8 cellular contexts compared by ENCODE assay signal in genomic region chr7:151626422-151627115, GRCh38.
DNase-seq lines count a peak whose midpoint lies in the region; FAIRE-seq and TF ChIP-seq lines count a peak whose summit lies in the region.

No MANE protein-coding gene starts in this region.

- DNase-seq in CMK (ENCODE audit: low read depth) = peak; percentile 15
- DNase-seq in HuH-7 (ENCODE audit: low spot score) = peak; percentile 36
- DNase-seq in foreskin fibroblast = peak in 1 of 2 donors; percentile 53
- DNase-seq in retinal pigment epithelial cell (ENCODE audit: low read depth) = no peak
- no peak for DNase-seq in GM13976 (ENCODE audit: low spot score)
- no peak for DNase-seq in GM19239 (ENCODE audit: insufficient read length, low spot score)
- DNase-seq in tibial nerve (ENCODE audit: low spot score in 2 of 2) = no peak

- no peak overlapping the region for H3K27ac ChIP-seq in VCaP
- H3K27ac ChIP-seq in tibial nerve = no peak overlapping the region

- H3K4me1 ChIP-seq in tibial nerve = peaks cover 0 to 20% (median 6%) of the 10 kb centered on the region in 4 donors

- TF ChIP-seq CTCF in VCaP (conservative IDR thresholded peaks at IDR 0.05) (peak; percentile 80), foreskin fibroblast (IDR thresholded peaks at IDR 0.05; ENCODE audit: low read depth, low read length) (peak; percentile 28), retinal pigment epithelial cell (conservative IDR thresholded peaks at IDR 0.05; ENCODE audit: low read depth, low read length) (peak; percentile 79), GM13976 (IDR thresholded peaks at IDR 0.05; ENCODE audit: borderline replicate concordance, control extremely low read depth, extremely low read depth, insufficient read depth, missing control alignments) (no peak), tibial nerve (IDR thresholded peaks at IDR 0.05) (peak in 2 of 5 experiments; percentile 18 to 32)

- in situ Hi-C loops in GM13976 (cut with MboI; ENCODE audit: low sequenced_read_pairs, unreplicated experiment) = no loop called here

- H3K36me3 ChIP-seq in tibial nerve = peaks cover 0 to 6% (median 0%) of the 10 kb centered on the region in 3 donors

- H3K4me3 ChIP-seq in foreskin fibroblast (ENCODE audit: low read depth in 1 of 2, low read length in 2 of 2) (no peak overlapping the region), retinal pigment epithelial cell (ENCODE audit: low read length) (no peak overlapping the region), tibial nerve (no peak overlapping the region)

- no peaks in the 10 kb centered on the region for H3K9me3 ChIP-seq in tibial nerve

- no peak for FAIRE-seq in GM19239 (lab: Jason Lieb, UNC)

- WGBS in tibial nerve, 2 donors = 62% methylated on average over 11 of the region's 11 CpGs

- no peak for TF ChIP-seq EP300 in tibial nerve (IDR thresholded peaks at IDR 0.05)

- no peaks in the 10 kb centered on the region for H3K27me3 ChIP-seq in tibial nerve

- no peak for TF ChIP-seq POLR2A in tibial nerve (IDR thresholded peaks at IDR 0.05)

Comparison
In these comparisons a context has a peak if more than half of its experiments do, and no peak if none do; other contexts are left out.
1. DNase-seq: peak in CMK (single experiment) and HuH-7 (single experiment); none in retinal pigment epithelial cell (single experiment), GM13976 (single experiment), GM19239 (single experiment) and tibial nerve (0 of 2).